In the genomic region with DNA sequence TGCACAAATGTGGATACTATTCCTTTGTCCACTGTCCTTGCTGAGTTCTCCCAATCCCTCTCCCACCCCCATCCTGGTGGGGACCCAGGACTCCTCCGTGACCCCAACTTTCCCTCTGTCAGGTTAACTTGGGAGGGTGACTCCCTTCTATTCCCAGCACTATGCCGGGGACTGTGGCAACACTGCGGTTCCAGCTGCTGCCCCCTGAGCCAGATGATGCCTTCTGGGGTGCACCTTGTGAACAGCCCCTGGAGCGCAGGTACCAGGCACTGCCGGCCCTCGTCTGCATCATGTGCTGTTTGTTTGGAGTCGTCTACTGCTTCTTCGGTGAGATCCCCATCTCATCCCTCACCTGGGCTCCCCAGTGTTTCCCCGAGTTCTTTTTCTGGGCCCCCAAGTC, we compare ENCODE assay signal across 9 cellular contexts. TPM values are rescaled to one million over a fixed set of nuclear protein-coding genes. Genes with fewer than 3 reads are reported as not detected.
DNase-seq lines count a peak whose midpoint lies in the region; ATAC-seq, FAIRE-seq and TF ChIP-seq lines count a peak whose summit lies in the region.
"Had no signal": no experiment of that assay in that cellular context is flagged by ENCODE, and none has a peak within 500 bp of the region (broad histone marks: within the 10 kb centered on the region; RNA-seq: fewer than 3 reads in every experiment).

No MANE protein-coding gene starts in this region.

- ATAC-seq in activated T-cell treated with anti-CD3 and anti-CD28 coated beads, Interleukin-2, amount 50 U/mL, for 72 hours (replicated peaks in 1 of 2): no peak
- no peak for ATAC-seq in activated T-helper 17 cell treated with anti-CD3 and anti-CD28 coated beads, Interleukin-2, amount 50 U/mL, for 72 hours (replicated peaks)

- DNase-seq in activated T-cell treated with anti-CD3 and anti-CD28 coated beads, Interleukin-2, amount 50 U/mL, for 72 hours: no peak
- DNase-seq in activated T-cell treated with anti-CD3 and anti-CD28 coated beads, Interleukin-2, amount 50 U/mL, for 1 hour: no peak
- DNase-seq in kidney (no peak), dermis blood vessel endothelial cell (no peak), activated gamma-delta T cell treated with Interleukin-2 at 50 U/mL for 16 hours (no peak), NCI-H1694 treated with DMSO at 0.1 percent for 48 hours (lab: John Stamatoyannopoulos, UW) (no peak)
- DNase-seq: NCI-H1436 treated with DMSO at 0.1 percent for 48 hours had no signal

- no peaks in the 10 kb centered on the region for H3K9me3 Mint-ChIP-seq in activated T-cell treated with anti-CD3 and anti-CD28 coated beads, Interleukin-2, amount 50 U/mL, for 72 hours
- H3K9me3 Mint-ChIP-seq in activated T-helper 17 cell treated with anti-CD3 and anti-CD28 coated beads, Interleukin-2, amount 50 U/mL, for 72 hours: no peaks in the 10 kb centered on the region

- intact Hi-C loops in kidney (cut with DNase I): no loop called here

- H3K27ac Mint-ChIP-seq in activated T-cell treated with anti-CD3 and anti-CD28 coated beads, Interleukin-2, amount 50 U/mL, for 72 hours: peak overlapping the region; percentile 27
- H3K27ac Mint-ChIP-seq in activated T-helper 17 cell treated with anti-CD3 and anti-CD28 coated beads, Interleukin-2, amount 50 U/mL, for 72 hours: peak overlapping the region; percentile 75

- H3K4me3 Mint-ChIP-seq in activated T-cell treated with anti-CD3 and anti-CD28 coated beads, Interleukin-2, amount 50 U/mL, for 72 hours: peak overlapping the region; percentile 85 to 88
- H3K4me3 Mint-ChIP-seq in activated T-helper 17 cell treated with anti-CD3 and anti-CD28 coated beads, Interleukin-2, amount 50 U/mL, for 72 hours: peak overlapping the region; percentile 84

- peak overlapping the region in 1 of 2 donors; percentile 58 for H3K9ac ChIP-seq in kidney (ENCODE audit: low read length in 2 of 2)

- H3K4me3 ChIP-seq in kidney (ENCODE audit: low read length in 2 of 2): peak overlapping the region; percentile 47 to 72

- H3K36me3 Mint-ChIP-seq in activated T-cell treated with anti-CD3 and anti-CD28 coated beads, Interleukin-2, amount 50 U/mL, for 72 hours (ENCODE audit: insufficient read depth in 2 of 2): peaks cover 0 to 2% of the 10 kb centered on the region in 2 donors
- peaks cover 20% of the 10 kb centered on the region for H3K36me3 Mint-ChIP-seq in activated T-helper 17 cell treated with anti-CD3 and anti-CD28 coated beads, Interleukin-2, amount 50 U/mL, for 72 hours (ENCODE audit: low read depth)

- peaks cover 8% of the 10 kb centered on the region in 2 donors for H3K36me3 ChIP-seq in kidney (ENCODE audit: control insufficient read depth in 1 of 2, insufficient read depth in 2 of 2, low read length in 2 of 2)

- H3K27ac ChIP-seq in kidney (ENCODE audit: low read depth in 2 of 2, low read length in 2 of 2): no peak overlapping the region
- peak overlapping the region; percentile 56 for H3K27ac ChIP-seq in temporal lobe (ENCODE audit: low read depth, low read length)

- no peaks in the 10 kb centered on the region for H3K9me3 ChIP-seq in kidney (ENCODE audit: control insufficient read depth in 1 of 2, low read length in 2 of 2)

- TF ChIP-seq CTCF in kidney (IDR thresholded peaks at IDR 0.05; ENCODE audit: borderline replicate concordance, extremely low read depth, insufficient read depth): no peak

- FAIRE-seq in kidney (lab: Jason Lieb, UNC): no peak

- peaks cover 9 to 18% of the 10 kb centered on the region in 2 donors for H3K4me1 ChIP-seq in kidney (ENCODE audit: control insufficient read depth in 1 of 2, insufficient read depth in 1 of 2, low read depth in 1 of 2, low read length in 2 of 2)

- peaks cover 20% of the 10 kb centered on the region for H3K4me1 Mint-ChIP-seq in activated T-cell treated with anti-CD3 and anti-CD28 coated beads, Interleukin-2, amount 50 U/mL, for 72 hours (ENCODE audit: low read depth)
- peaks cover 6% of the 10 kb centered on the region for H3K4me1 Mint-ChIP-seq in activated T-helper 17 cell treated with anti-CD3 and anti-CD28 coated beads, Interleukin-2, amount 50 U/mL, for 72 hours

- H3K27me3 Mint-ChIP-seq in activated T-cell treated with anti-CD3 and anti-CD28 coated beads, Interleukin-2, amount 50 U/mL, for 72 hours (ENCODE audit: low read depth): peaks cover 20% of the 10 kb centered on the region
- H3K27me3 Mint-ChIP-seq in activated T-helper 17 cell treated with anti-CD3 and anti-CD28 coated beads, Interleukin-2, amount 50 U/mL, for 72 hours: peaks cover 5% of the 10 kb centered on the region

RNA-seq across cellular contexts. Expression of gene TMEM198, which starts 0.7 kb away (rescaled TPM):
- total RNA-seq in activated T-cell treated with anti-CD3 and anti-CD28 coated beads, Interleukin-2, amount 50 U/mL, for 72 hours: 1 to 10 TPM; 4.5 to 5.3 TPM
- 1 to 10 TPM; 3.7 to 5.1 TPM for total RNA-seq in activated T-helper 17 cell treated with anti-CD3 and anti-CD28 coated beads, Interleukin-2, amount 50 U/mL, for 72 hours
- total RNA-seq in kidney (4.5 TPM), temporal lobe (11.1 TPM), dermis blood vessel endothelial cell (under 0.01 TPM in 1 of 2 replicates, not detected in the other)
- 4.2 TPM for polyA plus RNA-seq in kidney (ENCODE audit: insufficient read depth, low read depth, low replicate concordance)

RNA-seq across cellular contexts. Expression of gene CHPF, which starts 1.0 kb away (rescaled TPM):
- 10 to 100 TPM; 24.7 to 25.5 TPM for total RNA-seq in activated T-cell treated with anti-CD3 and anti-CD28 coated beads, Interleukin-2, amount 50 U/mL, for 72 hours
- total RNA-seq in activated T-helper 17 cell treated with anti-CD3 and anti-CD28 coated beads, Interleukin-2, amount 50 U/mL, for 72 hours: 10 to 100 TPM; 14.0 to 27.6 TPM
- total RNA-seq in kidney (59.5 TPM), temporal lobe (32.5 TPM), dermis blood vessel endothelial cell (0.84 and 3.2 TPM in 2 replicates)
- polyA plus RNA-seq in kidney (ENCODE audit: insufficient read depth, low read depth, low replicate concordance): 57.3 TPM

RNA-seq across cellular contexts. Expression of gene OBSL1, which starts 26.8 kb away (rescaled TPM):
- 1 to 10 TPM in 1 of 2 donors, under 1 TPM in 1; 0.83 to 1.3 TPM for total RNA-seq in activated T-cell treated with anti-CD3 and anti-CD28 coated beads, Interleukin-2, amount 50 U/mL, for 72 hours
- total RNA-seq in activated T-helper 17 cell treated with anti-CD3 and anti-CD28 coated beads, Interleukin-2, amount 50 U/mL, for 72 hours: 1 to 10 TPM in 1 of 2 donors, under 1 TPM in 1; 0.84 to 1.1 TPM
- total RNA-seq in kidney (123 TPM), temporal lobe (48.4 TPM), dermis blood vessel endothelial cell (38.8 TPM in 2 replicates)
- polyA plus RNA-seq in kidney (ENCODE audit: insufficient read depth, low read depth, low replicate concordance): 89.5 TPM

RNA-seq across cellular contexts. Expression of gene INHA, which starts 27.5 kb away (rescaled TPM):
- not detected for total RNA-seq in activated T-cell treated with anti-CD3 and anti-CD28 coated beads, Interleukin-2, amount 50 U/mL, for 72 hours
- not detected for total RNA-seq in activated T-helper 17 cell treated with anti-CD3 and anti-CD28 coated beads, Interleukin-2, amount 50 U/mL, for 72 hours
- total RNA-seq in kidney: 1.2 TPM
- polyA plus RNA-seq in kidney (ENCODE audit: insufficient read depth, low read depth, low replicate concordance): 2.5 TPM
- not detected for total RNA-seq in temporal lobe
- not detected in 2 replicates for total RNA-seq in dermis blood vessel endothelial cell

RNA-seq across cellular contexts. Expression of gene ASIC4, which starts 30.3 kb away (rescaled TPM):
- total RNA-seq in activated T-cell treated with anti-CD3 and anti-CD28 coated beads, Interleukin-2, amount 50 U/mL, for 72 hours: under 1 TPM; 0.19 to 0.30 TPM
- under 1 TPM in 1 of 2 donors, not detected in 1; 0.56 TPM for total RNA-seq in activated T-helper 17 cell treated with anti-CD3 and anti-CD28 coated beads, Interleukin-2, amount 50 U/mL, for 72 hours
- not detected for total RNA-seq in kidney
- not detected for polyA plus RNA-seq in kidney (ENCODE audit: insufficient read depth, low read depth, low replicate concordance)
- total RNA-seq in temporal lobe: 3.4 TPM
- total RNA-seq in dermis blood vessel endothelial cell: not detected in 2 replicates

Comparison
In these comparisons a context has a peak if more than half of its experiments do, and no peak if none do; other contexts are left out.
1. RNA of gene OBSL1, which starts 26.8 kb away (total RNA-seq): 123 TPM in kidney (single experiment), 48.4 TPM in temporal lobe (single experiment) and 38.8 TPM in dermis blood vessel endothelial cell; 0.83 to 1.3 TPM in activated T-cell treated with anti-CD3 and anti-CD28 coated beads, Interleukin-2, amount 50 U/mL, for 72 hours and 0.84 to 1.1 TPM in activated T-helper 17 cell treated with anti-CD3 and anti-CD28 coated beads, Interleukin-2, amount 50 U/mL, for 72 hours; every median in the first group is over 10 times any median in the second.